In the genomic region with DNA sequence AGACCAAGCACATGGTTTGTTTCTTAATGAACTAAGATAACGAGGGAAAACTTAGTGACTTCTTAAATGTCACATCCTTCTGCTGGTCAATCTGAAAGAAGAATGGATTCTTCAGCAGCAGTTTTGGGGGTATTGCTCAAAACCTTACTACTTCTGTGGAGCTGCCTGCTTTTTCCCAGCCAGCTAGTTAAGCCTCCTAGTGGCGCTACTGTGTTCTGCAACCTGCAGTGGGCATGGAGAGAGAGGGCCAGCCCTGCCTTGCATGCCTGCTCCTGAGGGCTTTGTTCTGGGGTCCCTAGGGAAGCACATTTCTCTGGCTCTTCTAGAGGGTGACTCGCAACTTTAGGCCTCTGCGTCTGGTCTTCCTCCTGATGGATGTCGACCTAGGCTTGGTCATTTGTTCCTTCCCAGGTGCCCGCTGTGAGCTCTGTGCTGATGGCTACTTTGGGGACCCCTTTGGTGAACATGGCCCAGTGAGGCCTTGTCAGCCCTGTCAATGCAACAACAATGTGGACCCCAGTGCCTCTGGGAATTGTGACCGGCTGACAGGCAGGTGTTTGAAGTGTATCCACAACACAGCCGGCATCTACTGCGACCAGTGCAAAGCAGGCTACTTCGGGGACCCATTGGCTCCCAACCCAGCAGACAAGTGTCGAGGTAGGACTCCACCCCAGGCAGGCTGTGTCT, we compare ENCODE assay signal across 8 cellular contexts. TPM values are rescaled to one million over a fixed set of nuclear protein-coding genes. Genes with fewer than 3 reads are reported as not detected.
DNase-seq lines count a peak whose midpoint lies in the region; ATAC-seq and TF ChIP-seq lines count a peak whose summit lies in the region.
"Had no signal": no experiment of that assay in that cellular context is flagged by ENCODE, and none has a peak within 500 bp of the region (broad histone marks: within the 10 kb centered on the region; RNA-seq: fewer than 3 reads in every experiment).

No MANE protein-coding gene starts in this region.

- H3K4me1 ChIP-seq in heart left ventricle, result peaks cover 0 to 5% (median 0%) of the 10 kb centered on the region in 12 donors
- H3K4me1 ChIP-seq in smooth muscle cell (ENCODE audit: low read depth), result no peaks in the 10 kb centered on the region

- H3K9me3 ChIP-seq in heart left ventricle (no peaks in the 10 kb centered on the region), smooth muscle cell (replicated peaks; ENCODE audit: low read depth) (no peaks in the 10 kb centered on the region)

- peak; percentile 54 for DNase-seq in EL
- DNase-seq in NCI-H1694 (lab: John Stamatoyannopoulos, UW), result peak; percentile 42
- peak; percentile 16 for DNase-seq in activated T-helper 1 cell treated with anti-CD3 and anti-CD28 coated beads, Interleukin-12 subunit alpha, Interleukin-12 subunit beta, Interleukin-2, Interleukin-4 antibody, amounts not matched to agents 30 ng/mL and 10 ng/mL and 1 ng/mL, durations not matched to agents 14 hours and 24 hours and 36 hours (ENCODE audit: low spot score)
- peak in 4 of 5 donors; percentile 42 to 55 (median 51) for DNase-seq in heart left ventricle
- no peak for DNase-seq in smooth muscle cell (lab: John Stamatoyannopoulos, UW; ENCODE audit: unreplicated experiment)

- H2AFZ ChIP-seq in smooth muscle cell (ENCODE audit: low read depth), result no peak overlapping the region

- H3K4me3 ChIP-seq in heart left ventricle (no peak overlapping the region), smooth muscle cell (no peak overlapping the region)
- H3K4me3 ChIP-seq: skin epidermis had no signal

- H3K27me3 ChIP-seq in heart left ventricle, result no peaks in the 10 kb centered on the region
- H3K27me3 ChIP-seq in smooth muscle cell (ENCODE audit: low read depth), result no peaks in the 10 kb centered on the region

- H3K9me3 Mint-ChIP-seq in activated T-helper 1 cell treated with anti-CD3 and anti-CD28 coated beads, Interleukin-12 subunit alpha, Interleukin-12 subunit beta, Interleukin-2, Interleukin-4 antibody, amounts not matched to agents 30 ng/mL and 10 ng/mL and 1 ng/mL, durations not matched to agents 14 hours and 24 hours and 36 hours, result no peaks in the 10 kb centered on the region

- no peak overlapping the region for H3K9ac ChIP-seq in smooth muscle cell (ENCODE audit: low read depth)

- H3K79me2 ChIP-seq in smooth muscle cell (ENCODE audit: low read depth), result no peaks in the 10 kb centered on the region

- H3K4me1 Mint-ChIP-seq in activated T-helper 1 cell treated with anti-CD3 and anti-CD28 coated beads, Interleukin-12 subunit alpha, Interleukin-12 subunit beta, Interleukin-2, Interleukin-4 antibody, amounts not matched to agents 30 ng/mL and 10 ng/mL and 1 ng/mL, durations not matched to agents 14 hours and 24 hours and 36 hours (ENCODE audit: low read depth), result peaks cover 10% of the 10 kb centered on the region

- no peaks in the 10 kb centered on the region for H3F3A ChIP-seq in smooth muscle cell (ENCODE audit: low read depth)

- 81 to 89% (median 84%) methylated on average over 10 to 11 of the region's 11 CpGs for WGBS in heart left ventricle, 4 donors
- WGBS in smooth muscle cell (ENCODE audit: low lambda C conversion rate), result 71% methylated on average over 11 of the region's 11 CpGs

- H3K36me3 ChIP-seq in heart left ventricle (no peaks in the 10 kb centered on the region), smooth muscle cell (ENCODE audit: low read depth) (no peaks in the 10 kb centered on the region)

- TF ChIP-seq POLR2A in heart left ventricle (IDR thresholded peaks at IDR 0.05), result no peak

- TF ChIP-seq CTCF in heart left ventricle (IDR thresholded peaks at IDR 0.05) (peak; percentile 69 to 81 (median 76)), smooth muscle cell (IDR thresholded peaks at IDR 0.05; ENCODE audit: borderline replicate concordance, insufficient read depth, poor library complexity, severe bottlenecking) (peak; percentile 60)

- no peaks in the 10 kb centered on the region for H3K36me3 Mint-ChIP-seq in activated T-helper 1 cell treated with anti-CD3 and anti-CD28 coated beads, Interleukin-12 subunit alpha, Interleukin-12 subunit beta, Interleukin-2, Interleukin-4 antibody, amounts not matched to agents 30 ng/mL and 10 ng/mL and 1 ng/mL, durations not matched to agents 14 hours and 24 hours and 36 hours (ENCODE audit: low read depth)

- H4K20me1 ChIP-seq in smooth muscle cell (ENCODE audit: low read depth), result no peaks in the 10 kb centered on the region

- H3K27ac ChIP-seq in heart left ventricle (no peak overlapping the region), smooth muscle cell (ENCODE audit: low read depth) (no peak overlapping the region)
- H3K27ac ChIP-seq: skin epidermis had no signal

- peak; percentile 83 for ATAC-seq in GM21447 (IDR thresholded peaks at IDR 0.05; ENCODE audit: unreplicated experiment)
- ATAC-seq in heart left ventricle, result peak; percentile 20 to 76 (median 66)
- ATAC-seq in GM19324 (IDR thresholded peaks at IDR 0.05; ENCODE audit: low FRiP score, unreplicated experiment), result no peak

- no peak overlapping the region for H3K4me3 Mint-ChIP-seq in activated T-helper 1 cell treated with anti-CD3 and anti-CD28 coated beads, Interleukin-12 subunit alpha, Interleukin-12 subunit beta, Interleukin-2, Interleukin-4 antibody, amounts not matched to agents 30 ng/mL and 10 ng/mL and 1 ng/mL, durations not matched to agents 14 hours and 24 hours and 36 hours

- no peaks in the 10 kb centered on the region for H3K27me3 Mint-ChIP-seq in activated T-helper 1 cell treated with anti-CD3 and anti-CD28 coated beads, Interleukin-12 subunit alpha, Interleukin-12 subunit beta, Interleukin-2, Interleukin-4 antibody, amounts not matched to agents 30 ng/mL and 10 ng/mL and 1 ng/mL, durations not matched to agents 14 hours and 24 hours and 36 hours (ENCODE audit: insufficient read depth)

- H3K27ac Mint-ChIP-seq in activated T-helper 1 cell treated with anti-CD3 and anti-CD28 coated beads, Interleukin-12 subunit alpha, Interleukin-12 subunit beta, Interleukin-2, Interleukin-4 antibody, amounts not matched to agents 30 ng/mL and 10 ng/mL and 1 ng/mL, durations not matched to agents 14 hours and 24 hours and 36 hours, result no peak overlapping the region

- intact Hi-C loops in activated T-helper 1 cell treated with anti-CD3 and anti-CD28 coated beads, Interleukin-12 subunit alpha, Interleukin-12 subunit beta, Interleukin-2, Interleukin-4 antibody, amounts not matched to agents 30 ng/mL and 10 ng/mL and 1 ng/mL, durations not matched to agents 14 hours and 24 hours and 36 hours (cut with micrococcal nuclease), result loop anchor here (1.0 kb wide), 1 partner anchor 266 kb away; no protein-coding TSS in a partner anchor
- intact Hi-C loops in heart left ventricle (cut with DNase I), result loop anchor here in 9 of 10 donors (2.0 to 5.0 kb wide), 3 partner anchors 206 to 266 kb away; a partner anchor contains a TSS

- no peak overlapping the region for H3K4me2 ChIP-seq in smooth muscle cell

RNA-seq across cellular contexts. Expression of a gene that starts 42.0 kb away (rescaled TPM):
- 0.16 and 0.22 TPM in 2 replicates for total RNA-seq in activated T-helper 1 cell treated with anti-CD3 and anti-CD28 coated beads, Interleukin-12 subunit alpha, Interleukin-12 subunit beta, Interleukin-2, Interleukin-4 antibody, amounts not matched to agents 30 ng/mL and 10 ng/mL and 1 ng/mL, durations not matched to agents 14 hours and 24 hours and 36 hours
- total RNA-seq in heart left ventricle (10 to 100 TPM in 1 of 9 donors, 1 to 10 TPM in 7, under 1 TPM in 1; 0.50 to 15.4 (median 1.5) TPM), smooth muscle cell (120 TPM in 2 replicates)
- polyA plus RNA-seq in heart left ventricle (10 to 100 TPM in 1 of 2 donors, under 1 TPM in 1; 0.61 to 10.8 TPM), smooth muscle cell (35.1 and 117 TPM in 2 replicates)
